Comparison of ENCODE assay signal across 11 cellular contexts in genomic region chr13:95267662-95268369, GRCh38. TPM values are rescaled to one million over a fixed set of nuclear protein-coding genes. Genes with fewer than 3 reads are reported as not detected.
A peak's percentile ranks its signal among the peaks of the same experiment; 100 is the strongest.
DNase-seq lines count a peak whose midpoint lies in the region; ATAC-seq lines count a peak whose summit lies in the region.
"Had no signal": no experiment of that assay in that cellular context is flagged by ENCODE, and none has a peak within 500 bp of the region (broad histone marks: within the 10 kb centered on the region; RNA-seq: fewer than 3 reads in every experiment).

No MANE protein-coding gene starts in this region.

- H3K27me3 ChIP-seq in mesenchymal stem cell (ENCODE audit: control insufficient read depth in 1 of 2, insufficient read depth in 1 of 2, low read length in 2 of 2), result no peaks in the 10 kb centered on the region
- no peaks in the 10 kb centered on the region for H3K27me3 ChIP-seq in H7 (ENCODE audit: control insufficient read depth, insufficient read depth, low read length)

- peak overlapping the region in 1 of 2 experiments; percentile 39 for H3K4me3 ChIP-seq in mesenchymal stem cell (ENCODE audit: insufficient read depth in 1 of 2, low read depth in 1 of 2, low read length in 2 of 2)
- H3K4me3 ChIP-seq in H7 (ENCODE audit: insufficient read depth, low read depth, low read length), result no peak overlapping the region

- peak overlapping the region; percentile 49 for H3K4me2 ChIP-seq in mesenchymal stem cell (ENCODE audit: low read length, poor library complexity, severe bottlenecking)

- peak overlapping the region; percentile 99 for H2BK5ac ChIP-seq in mesenchymal stem cell (ENCODE audit: low read depth, low read length, poor library complexity, severe bottlenecking)

- ATAC-seq in GM21737 (IDR thresholded peaks at IDR 0.05; ENCODE audit: unreplicated experiment) (no peak), GM21619 (IDR thresholded peaks at IDR 0.05; ENCODE audit: unreplicated experiment) (no peak)
- ATAC-seq: activated T-cell treated with anti-CD3 and anti-CD28 coated beads, Interleukin-2, amount 50 U/mL, for 72 hours; stimulated activated naive CD8-positive, alpha-beta T cell treated with anti-CD3 and anti-CD28 coated beads, Interleukin-15, amount 100 ng/mL, for 72 hours had no signal

- peaks cover 4 to 22% of the 10 kb centered on the region in 2 experiments for H3K36me3 ChIP-seq in mesenchymal stem cell (ENCODE audit: control insufficient read depth in 1 of 2, insufficient read depth in 2 of 2, low read depth in 1 of 2, low read length in 2 of 2)
- H3K36me3 ChIP-seq in H7 (replicated peaks; ENCODE audit: control insufficient read depth, insufficient read depth, low read length), result no peaks in the 10 kb centered on the region

- H3K4me1 ChIP-seq in mesenchymal stem cell (ENCODE audit: control insufficient read depth, insufficient read depth, low read depth, low read length), result peaks cover 21% of the 10 kb centered on the region

- H3K14ac ChIP-seq in mesenchymal stem cell (ENCODE audit: low read length in 2 of 2), result no peak overlapping the region

- H3K18ac ChIP-seq in mesenchymal stem cell (ENCODE audit: low read depth in 1 of 2, low read length in 2 of 2), result peak overlapping the region; percentile 89 to 92

- WGBS in mesenchymal stem cell, result 0% methylated on average over 1 of the region's 6 CpGs

- peak overlapping the region; percentile 89 for H2AK5ac ChIP-seq in mesenchymal stem cell (ENCODE audit: low read length, severe bottlenecking)

- H3K79me1 ChIP-seq in mesenchymal stem cell (replicated peaks; ENCODE audit: low read length, poor library complexity, severe bottlenecking), result peaks cover 3% of the 10 kb centered on the region

- H2BK120ac ChIP-seq in mesenchymal stem cell (ENCODE audit: low read depth, low read length), result peak overlapping the region; percentile 99

- in situ Hi-C loops in KBM-7 (cut with MboI; ENCODE audit: low pct_unique_long_range_greater_than_20kb, low sequenced_read_pairs), result no loop called here

- H4K91ac ChIP-seq in mesenchymal stem cell (ENCODE audit: low read length), result peak overlapping the region; percentile 90

- no peak overlapping the region for H2AFZ ChIP-seq in mesenchymal stem cell (ENCODE audit: low read depth, low read length)
- H2AFZ ChIP-seq: parathyroid adenoma had no signal

- H3K23ac ChIP-seq in mesenchymal stem cell (ENCODE audit: low read length in 2 of 2), result no peak overlapping the region

- peak overlapping the region; percentile 48 for H3K9ac ChIP-seq in mesenchymal stem cell (ENCODE audit: low read length)
- H3K9ac ChIP-seq: parathyroid adenoma had no signal

- peak overlapping the region; percentile 100 for H3K27ac ChIP-seq in mesenchymal stem cell (ENCODE audit: low read length, poor library complexity, severe bottlenecking)
- H3K27ac ChIP-seq: parathyroid adenoma had no signal

- peak overlapping the region in 1 of 2 experiments; percentile 54 for H2BK12ac ChIP-seq in mesenchymal stem cell (ENCODE audit: low read length in 2 of 2)

- H4K8ac ChIP-seq in mesenchymal stem cell (ENCODE audit: low read length), result peak overlapping the region; percentile 84

- no peaks in the 10 kb centered on the region for H3K9me3 ChIP-seq in mesenchymal stem cell (ENCODE audit: control insufficient read depth, low read length)

- H3K4ac ChIP-seq in mesenchymal stem cell (ENCODE audit: low read depth in 1 of 2, low read length in 2 of 2), result peak overlapping the region; percentile 68 to 97

- no peak overlapping the region for H2BK15ac ChIP-seq in mesenchymal stem cell (ENCODE audit: low read depth, poor library complexity, severe bottlenecking)

- DNase-seq in AG08396 (ENCODE audit: low spot score), result peak; percentile 66
- peak; percentile 50 for DNase-seq in KBM-7
- DNase-seq in astrocyte of the hippocampus (ENCODE audit: low read depth, low spot score), result peak; percentile 84
- DNase-seq in mesenchymal stem cell, result peak; percentile 99
- no peak for DNase-seq in H7
- no peak for DNase-seq in NOMO-1 treated with dmso at 0.1 percent for 144 hours (lab: John Stamatoyannopoulos, UW; ENCODE audit: unreplicated experiment)
- DNase-seq: activated T-cell treated with anti-CD3 and anti-CD28 coated beads, Interleukin-2, amount 50 U/mL, for 72 hours; stimulated activated naive CD8-positive, alpha-beta T cell treated with anti-CD3 and anti-CD28 coated beads, Interleukin-15, amount 100 ng/mL, for 72 hours had no signal

RNA-seq across cellular contexts. Expression of gene ABCC4, which starts 33.4 kb away (rescaled TPM):
- polyA plus RNA-seq in mesenchymal stem cell (2013, experiment 1 of 2), result 95.0 TPM
- polyA plus RNA-seq in mesenchymal stem cell (2013, experiment 2 of 2), result 95.6 TPM
- total RNA-seq in H7 (2014; rRNA removed; shearing (Covaris generic)), result 3.7 and 4.1 TPM in 2 replicates

Comparison
In these comparisons a context has a peak if more than half of its experiments do, and no peak if none do; other contexts are left out.
1. DNase-seq: peak in AG08396 (single experiment), KBM-7 (single experiment), astrocyte of the hippocampus (single experiment) and mesenchymal stem cell (single experiment); none in H7 (single experiment) and NOMO-1 treated with dmso at 0.1 percent for 144 hours (single experiment).